Comparison of ENCODE assay signal across 13 cellular contexts in the genomic region with DNA sequence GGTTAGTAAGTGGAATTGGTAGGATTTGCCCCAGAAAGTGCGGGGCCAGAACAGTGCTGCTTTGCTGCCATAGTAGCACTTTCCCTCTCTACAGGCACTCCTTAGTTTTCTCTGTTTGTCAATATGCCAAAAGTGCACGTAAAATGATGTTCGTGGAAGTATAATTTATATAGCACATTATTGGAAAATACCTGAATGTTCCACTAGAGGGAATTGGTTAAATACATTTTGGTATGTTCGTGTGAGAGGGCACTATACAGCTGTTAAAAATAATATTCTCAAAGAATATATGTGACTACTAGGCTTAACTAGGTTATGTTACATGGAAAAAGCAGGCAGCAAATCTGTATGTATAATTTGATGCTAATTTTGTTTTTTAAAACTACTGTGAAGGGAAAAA.
DNase-seq lines count a peak whose midpoint lies in the region; ATAC-seq and TF ChIP-seq lines count a peak whose summit lies in the region.
"Had no signal": no experiment of that assay in that cellular context is flagged by ENCODE, and none has a peak within 500 bp of the region (broad histone marks: within the 10 kb centered on the region; RNA-seq: fewer than 3 reads in every experiment).

No MANE protein-coding gene starts in this region.

- H3K27ac ChIP-seq in C4-2B (no peak overlapping the region), KMS-11 (no peak overlapping the region), mesenchymal stem cell (ENCODE audit: low read length, poor library complexity, severe bottlenecking) (no peak overlapping the region)
- H3K27ac ChIP-seq: SJCRH30 had no signal

- H3K9me3 ChIP-seq in adipocyte (ENCODE audit: control insufficient read depth, low read length) (no peaks in the 10 kb centered on the region), mesenchymal stem cell (ENCODE audit: control insufficient read depth, low read length) (no peaks in the 10 kb centered on the region)
- H3K9me3 ChIP-seq: SJCRH30 had no signal

- H3K4me3 ChIP-seq in KMS-11 (IDR thresholded peaks at IDR 0.05; ENCODE audit: insufficient read depth, low read depth, low read length) (no peak overlapping the region), adipocyte (ENCODE audit: low read length) (no peak overlapping the region), mesenchymal stem cell (ENCODE audit: insufficient read depth in 1 of 2, low read depth in 1 of 2, low read length in 2 of 2) (no peak overlapping the region)
- H3K4me3 ChIP-seq: SJCRH30 had no signal

- no peaks in the 10 kb centered on the region for H3K79me1 ChIP-seq in mesenchymal stem cell (replicated peaks; ENCODE audit: low read length, poor library complexity, severe bottlenecking)

- H3K18ac ChIP-seq in mesenchymal stem cell (ENCODE audit: low read depth in 1 of 2, low read length in 2 of 2): no peak overlapping the region

- H2AK5ac ChIP-seq in mesenchymal stem cell (ENCODE audit: low read length, severe bottlenecking): no peak overlapping the region

- no peaks in the 10 kb centered on the region for H4K20me1 ChIP-seq in KMS-11 (ENCODE audit: insufficient read depth)

- H3K4me1 ChIP-seq in KMS-11 (ENCODE audit: low read depth, poor library complexity, severe bottlenecking): no peaks in the 10 kb centered on the region
- no peaks in the 10 kb centered on the region for H3K4me1 ChIP-seq in adipocyte (ENCODE audit: control insufficient read depth, insufficient read depth, low read length)
- no peaks in the 10 kb centered on the region for H3K4me1 ChIP-seq in mesenchymal stem cell (ENCODE audit: control insufficient read depth, insufficient read depth, low read depth, low read length)
- H3K4me1 ChIP-seq: SJCRH30 had no signal

- no peak overlapping the region for H3K23ac ChIP-seq in mesenchymal stem cell (ENCODE audit: low read length in 2 of 2)

- H2BK120ac ChIP-seq in mesenchymal stem cell (ENCODE audit: low read depth, low read length): no peak overlapping the region

- H2BK15ac ChIP-seq in mesenchymal stem cell (ENCODE audit: low read depth, poor library complexity, severe bottlenecking): no peak overlapping the region

- H3K27me3 ChIP-seq in KMS-11 (ENCODE audit: insufficient read depth, low read depth) (no peaks in the 10 kb centered on the region), adipocyte (replicated peaks; ENCODE audit: control insufficient read depth, insufficient read depth, low read length) (peaks cover 48% of the 10 kb centered on the region), mesenchymal stem cell (ENCODE audit: control insufficient read depth in 1 of 2, insufficient read depth in 1 of 2, low read length in 2 of 2) (peaks cover 25 to 54% of the 10 kb centered on the region in 2 experiments)
- H3K27me3 ChIP-seq: SJCRH30 had no signal

- WGBS in mesenchymal stem cell: 71% methylated on average over 3 of the region's 4 CpGs

- H4K91ac ChIP-seq in mesenchymal stem cell (ENCODE audit: low read length): no peak overlapping the region

- H3K4me2 ChIP-seq in KMS-11: no peak overlapping the region
- no peak overlapping the region for H3K4me2 ChIP-seq in mesenchymal stem cell (ENCODE audit: low read length, poor library complexity, severe bottlenecking)

- no peak overlapping the region for H2AFZ ChIP-seq in KMS-11 (ENCODE audit: low read depth)
- no peak overlapping the region for H2AFZ ChIP-seq in mesenchymal stem cell (ENCODE audit: low read depth, low read length)

- H3K9ac ChIP-seq in KMS-11: no peak overlapping the region
- H3K9ac ChIP-seq in adipocyte (ENCODE audit: low read length): no peak overlapping the region
- no peak overlapping the region for H3K9ac ChIP-seq in mesenchymal stem cell (ENCODE audit: low read length)

- H2BK12ac ChIP-seq in mesenchymal stem cell (ENCODE audit: low read length in 2 of 2): no peak overlapping the region

- H2BK5ac ChIP-seq in mesenchymal stem cell (ENCODE audit: low read depth, low read length, poor library complexity, severe bottlenecking): no peak overlapping the region

- DNase-seq in adipocyte (ENCODE audit: low read depth) (peak; percentile 4), mesenchymal stem cell (peak; percentile 6), NOMO-1 (lab: John Stamatoyannopoulos, UW; ENCODE audit: unreplicated experiment in 2 of 2) (no peak), posterior vena cava (ENCODE audit: low spot score) (no peak)
- DNase-seq in central memory CD4-positive, alpha-beta T cell: no peak
- DNase-seq: cerebellar nuclear complex; EL; posterior cingulate gyrus; SJCRH30; stimulated activated CD4-positive, alpha-beta T cell treated with anti-CD3 and anti-CD28 coated beads, Interleukin-2, amount 100 ng/mL, for 24 hours had no signal

- no peaks in the 10 kb centered on the region for H3K36me3 ChIP-seq in KMS-11 (ENCODE audit: insufficient read depth)
- no peaks in the 10 kb centered on the region for H3K36me3 ChIP-seq in adipocyte (ENCODE audit: control insufficient read depth, insufficient read depth, low read length, severe bottlenecking)
- no peaks in the 10 kb centered on the region for H3K36me3 ChIP-seq in mesenchymal stem cell (ENCODE audit: control insufficient read depth in 1 of 2, insufficient read depth in 2 of 2, low read depth in 1 of 2, low read length in 2 of 2)
- H3K36me3 ChIP-seq: SJCRH30 had no signal

- no peak overlapping the region for H3K14ac ChIP-seq in mesenchymal stem cell (ENCODE audit: low read length in 2 of 2)

- H3K79me2 ChIP-seq in KMS-11 (ENCODE audit: insufficient read depth, low read depth): no peaks in the 10 kb centered on the region

- H3K4ac ChIP-seq in mesenchymal stem cell (ENCODE audit: low read depth in 1 of 2, low read length in 2 of 2): no peak overlapping the region

- no peak for ATAC-seq in HG03521 (IDR thresholded peaks at IDR 0.05; ENCODE audit: unreplicated experiment)

- intact Hi-C loops in posterior vena cava (cut with DNase I): no loop called here

- TF ChIP-seq CTCF in C4-2B (conservative IDR thresholded peaks at IDR 0.05): peak; percentile 69
- TF ChIP-seq CTCF in KMS-11 (conservative IDR thresholded peaks at IDR 0.05; ENCODE audit: low read depth, low read length): 0 out of 2 replicates have a peak, but pooled peaks have one; percentile 24

- no peak overlapping the region for H4K8ac ChIP-seq in mesenchymal stem cell (ENCODE audit: low read length)

Comparison
In these comparisons a context has a peak if more than half of its experiments do, and no peak if none do; other contexts are left out.
1. DNase-seq: peak in adipocyte (single experiment) and mesenchymal stem cell (single experiment); none in NOMO-1 (0 of 2), posterior vena cava (single experiment) and central memory CD4-positive, alpha-beta T cell (single experiment).